In the genomic region with DNA sequence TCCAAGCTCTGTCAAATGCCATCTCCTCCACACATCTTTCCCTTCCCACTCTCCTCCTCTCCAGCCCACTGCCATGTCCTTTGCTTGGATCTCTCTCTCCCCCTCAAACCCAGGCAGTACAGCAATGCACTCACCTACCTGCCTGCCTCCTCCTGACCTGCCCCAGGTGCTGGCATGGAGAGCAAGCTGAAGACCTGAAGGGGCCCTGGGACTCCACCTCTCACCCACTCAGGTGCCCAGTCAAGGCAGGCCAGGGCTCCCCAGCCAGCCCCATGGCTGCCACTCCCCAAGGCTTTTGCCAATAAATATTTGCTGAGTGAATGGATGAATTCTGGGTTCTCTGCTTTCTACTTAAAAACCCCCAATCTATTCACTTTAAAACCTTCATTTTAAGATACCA, we compare ENCODE assay signal across 29 cellular contexts.
"Had no signal": no experiment of that assay in that cellular context is flagged by ENCODE, and none has a peak within 500 bp of the region (broad histone marks: within the 10 kb centered on the region; RNA-seq: fewer than 3 reads in every experiment).

No MANE protein-coding gene starts in this region.

- H3K4me3 ChIP-seq: esophagus muscularis mucosa, left lung, lower lobe of right lung, ovary, skin epidermis, testis, upper lobe of left lung, vagina had no signal

- H3K27ac Mint-ChIP-seq: activated CD4-positive, alpha-beta memory T cell treated with anti-CD3 and anti-CD28 coated beads, Interleukin-2, amount 10 ng/mL, durations not matched to agents 7 days and 5 days; activated CD4-positive, alpha-beta T cell treated with anti-CD3 and anti-CD28 coated beads, Interleukin-2, amount 10 ng/mL, durations not matched to agents 7 days and 5 days; activated T-helper 17 cell treated with anti-CD3 and anti-CD28 coated beads, Interleukin-2, amount 50 U/mL, for 72 hours; nephron progenitor cell; progenitor cell of endocrine pancreas; T-helper 1 cell treated with Interleukin-12 subunit alpha and Interleukin-12 subunit beta and Interleukin-4 antibody, amounts not matched to agents 30 μg/mL and 1 μg/mL, for 36 hours had no signal

- H3K36me3 ChIP-seq: brain microvascular endothelial cell, esophagus muscularis mucosa, left lung, lower lobe of right lung, neutrophil, ovary, upper lobe of left lung, vagina, WERI-Rb-1 had no signal

- H3K4me1 ChIP-seq: lower lobe of right lung, testis, upper lobe of left lung, vagina had no signal

- H3K4me3 Mint-ChIP-seq: activated CD4-positive, alpha-beta memory T cell treated with anti-CD3 and anti-CD28 coated beads, Interleukin-2, amount 10 ng/mL, durations not matched to agents 7 days and 5 days; activated CD4-positive, alpha-beta T cell treated with anti-CD3 and anti-CD28 coated beads, Interleukin-2, amount 10 ng/mL, durations not matched to agents 7 days and 5 days; activated T-cell treated with anti-CD3 and anti-CD28 coated beads, Interleukin-2, amount 50 U/mL, for 4 hours; activated T-helper 17 cell treated with anti-CD3 and anti-CD28 coated beads, Interleukin-2, amount 50 U/mL, for 72 hours; nephron progenitor cell; T-helper 1 cell treated with Interleukin-12 subunit alpha and Interleukin-12 subunit beta and Interleukin-4 antibody, amounts not matched to agents 30 μg/mL and 1 μg/mL, for 36 hours had no signal

- H3K27ac ChIP-seq: brain microvascular endothelial cell, esophagus muscularis mucosa, left lung, lower lobe of right lung, neutrophil, ovary, skin epidermis, testis, upper lobe of left lung, vagina, WERI-Rb-1 had no signal

- H3K9me3 ChIP-seq: esophagus muscularis mucosa, left lung, lower lobe of right lung, neutrophil, ovary, testis, upper lobe of left lung, vagina had no signal

- H3K9me3 Mint-ChIP-seq: activated CD4-positive, alpha-beta memory T cell treated with anti-CD3 and anti-CD28 coated beads, Interleukin-2, amount 10 ng/mL, durations not matched to agents 7 days and 5 days; activated CD4-positive, alpha-beta T cell treated with anti-CD3 and anti-CD28 coated beads, Interleukin-2, amount 10 ng/mL, durations not matched to agents 7 days and 5 days; activated T-cell treated with anti-CD3 and anti-CD28 coated beads, Interleukin-2, amount 50 U/mL, for 4 hours; activated T-helper 17 cell treated with anti-CD3 and anti-CD28 coated beads, Interleukin-2, amount 50 U/mL, for 72 hours; T-helper 1 cell treated with Interleukin-12 subunit alpha and Interleukin-12 subunit beta and Interleukin-4 antibody, amounts not matched to agents 30 μg/mL and 1 μg/mL, for 36 hours had no signal

- H3K27me3 ChIP-seq: brain microvascular endothelial cell, esophagus muscularis mucosa, neutrophil, ovary, testis, upper lobe of left lung, vagina had no signal

- H3K27me3 Mint-ChIP-seq: activated CD4-positive, alpha-beta memory T cell treated with anti-CD3 and anti-CD28 coated beads, Interleukin-2, amount 10 ng/mL, durations not matched to agents 7 days and 5 days; activated CD4-positive, alpha-beta T cell treated with anti-CD3 and anti-CD28 coated beads, Interleukin-2, amount 10 ng/mL, durations not matched to agents 7 days and 5 days; activated T-helper 17 cell treated with anti-CD3 and anti-CD28 coated beads, Interleukin-2, amount 50 U/mL, for 72 hours; progenitor cell of endocrine pancreas had no signal

- DNase-seq: activated CD4-positive, alpha-beta memory T cell treated with anti-CD3 and anti-CD28 coated beads, Interleukin-2, amount 10 ng/mL, durations not matched to agents 7 days and 5 days; activated CD4-positive, alpha-beta T cell treated with anti-CD3 and anti-CD28 coated beads, Interleukin-2, amount 10 ng/mL, durations not matched to agents 7 days and 5 days; activated CD4-positive, CD25-positive, alpha-beta regulatory T cell treated with anti-CD3 and anti-CD28 coated beads, Interleukin-2, amount 50 U/mL, for 72 hours; activated gamma-delta T cell treated with Interleukin-2 at 50 U/mL for 16 hours; activated naive CD4-positive, alpha-beta T cell treated with anti-CD3 and anti-CD28 coated beads, Interleukin-2, amount 50 U/mL, for 16 hours; activated T-cell treated with anti-CD3 and anti-CD28 coated beads, Interleukin-2, amount 50 U/mL, for 4 hours; amniotic stem cell; brain microvascular endothelial cell; foreskin melanocyte; left lung; lower lobe of right lung; nephron progenitor cell; ovary; retina; stimulated activated CD4-positive, alpha-beta T cell treated with anti-CD3 and anti-CD28 coated beads, Interleukin-12 subunit alpha, Interleukin-12 subunit beta, amount 100 ng/mL, for 4 hours; stimulated activated CD4-positive, alpha-beta T cell treated with anti-CD3 and anti-CD28 coated beads, Interleukin-4, amount 100 ng/mL, for 1 hour; stimulated activated naive CD8-positive, alpha-beta T cell treated with anti-CD3 and anti-CD28 coated beads, Interleukin-15, Interleukin-2, amounts not matched to agents 100 U/mL and 50 U/mL, for 24 hours; T-helper 9 cell; testis; upper lobe of left lung; WERI-Rb-1 had no signal

- ATAC-seq: activated T-cell treated with anti-CD3 and anti-CD28 coated beads, Interleukin-2, amount 50 U/mL, for 4 hours; activated T-helper 17 cell treated with anti-CD3 and anti-CD28 coated beads, Interleukin-2, amount 50 U/mL, for 72 hours; left lung; lower lobe of right lung; sciatic nerve; stimulated activated naive CD8-positive, alpha-beta T cell treated with anti-CD3 and anti-CD28 coated beads, Interleukin-15, Interleukin-2, amounts not matched to agents 100 U/mL and 50 U/mL, for 24 hours had no signal

- H3K4me1 Mint-ChIP-seq: activated CD4-positive, alpha-beta memory T cell treated with anti-CD3 and anti-CD28 coated beads, Interleukin-2, amount 10 ng/mL, durations not matched to agents 7 days and 5 days; activated CD4-positive, alpha-beta T cell treated with anti-CD3 and anti-CD28 coated beads, Interleukin-2, amount 10 ng/mL, durations not matched to agents 7 days and 5 days; activated T-helper 17 cell treated with anti-CD3 and anti-CD28 coated beads, Interleukin-2, amount 50 U/mL, for 72 hours; nephron progenitor cell had no signal
